1 cellular context compared by ENCODE assay signal in the genomic region with DNA sequence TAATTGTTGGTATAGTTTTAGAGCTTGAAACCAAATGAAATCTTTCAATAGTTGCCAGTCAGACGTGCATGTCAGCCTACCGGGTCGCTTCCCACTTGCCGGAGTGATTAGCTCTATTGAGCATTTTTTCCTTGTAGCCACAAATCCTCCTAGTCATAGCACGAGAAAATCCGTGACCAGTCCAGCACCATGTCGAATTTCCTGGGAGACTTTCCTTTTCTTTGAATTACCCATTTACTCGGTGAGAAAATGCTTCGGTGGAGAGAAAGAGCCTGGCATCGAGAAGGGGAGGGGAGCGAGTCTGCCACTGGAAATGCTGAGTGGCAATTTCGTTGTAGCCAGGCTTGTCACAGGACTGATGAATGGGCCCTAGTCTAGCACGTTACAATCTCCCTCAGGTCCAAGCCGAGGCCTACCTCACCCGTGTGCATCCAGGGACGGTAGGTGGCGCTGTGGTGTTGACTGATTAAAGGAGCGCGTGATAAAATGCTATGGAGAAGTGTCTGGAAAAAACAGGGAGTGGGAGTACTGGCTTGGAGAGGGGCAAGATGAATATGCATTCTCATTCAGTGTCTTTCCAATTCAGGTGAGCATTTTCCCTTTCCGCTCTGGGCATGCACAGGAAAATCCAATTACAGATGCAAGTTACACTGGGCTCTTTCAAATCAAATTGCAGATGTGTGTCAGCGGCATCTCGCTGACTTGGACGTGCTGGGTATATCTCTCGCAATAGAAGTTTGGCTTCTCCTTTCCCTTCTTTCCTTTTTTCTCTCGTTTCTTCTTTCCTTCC.
TF ChIP-seq lines count a peak whose summit lies in the region.

No MANE protein-coding gene starts in this region.

TF ChIP-seq in K562, 482 proteins besides CTCF, POLR2A, EP300 and RAD21 (continued from another document and continues in another):
- TF ChIP-seq TCFL5 (CRISPR knock-in tag; conservative IDR thresholded peaks at IDR 0.05) (no peak), NR1H2 (CRISPR knock-in tag; IDR thresholded peaks at IDR 0.05) (no peak), ARNT (IDR thresholded peaks at IDR 0.05) (peak; percentile 68 to 94; a peak in 3 of 4 replicates), CREB1 (IDR thresholded peaks at IDR 0.05) (0 out of 2 replicates have a peak, but pooled peaks have one; percentile 13), CREB1 (CRISPR knock-in tag; IDR thresholded peaks at IDR 0.05) (peak; percentile 65), ZFX (CRISPR knock-in tag; IDR thresholded peaks at IDR 0.05) (peak; percentile 85), HDAC2 (IDR thresholded peaks at IDR 0.05) (peak; percentile 70; the same call in 1 of the 2 replicates), CBX3 (IDR thresholded peaks at IDR 0.05; ENCODE audit: borderline replicate concordance in 1 of 2, low read length in 2 of 2) (peak in 1 of 2 experiments; percentile 58; a peak in 1 of 3 replicates), BCOR (IDR thresholded peaks at IDR 0.05) (peak; percentile 48; the same call in 1 of the 2 replicates), GATAD2A (IDR thresholded peaks at IDR 0.05) (peak; percentile 75; the same call in 1 of the 2 replicates), HCFC1 (IDR thresholded peaks at IDR 0.05; ENCODE audit: low read depth, low read length) (peak; percentile 6; the same call in 1 of the 2 replicates), DIDO1 (tag; IDR thresholded peaks at IDR 0.05; ENCODE audit: low read depth) (no peak), ARHGAP35 (IDR thresholded peaks at IDR 0.05; ENCODE audit: partially characterized antibody) (no peak), ZNF436 (CRISPR knock-in tag; IDR thresholded peaks at IDR 0.05) (no peak), CXXC5 (CRISPR knock-in tag; IDR thresholded peaks at IDR 0.05) (peak; percentile 54), XRCC5 (IDR thresholded peaks at IDR 0.05; ENCODE audit: low read depth, low read length) (peak; percentile 61; the same call in 1 of the 2 replicates), NR2C1 (IDR thresholded peaks at IDR 0.05) (no peak), NR2C1 (tag; IDR thresholded peaks at IDR 0.05) (0 out of 2 replicates have a peak, but pooled peaks have one; percentile 13), MTA1 (IDR thresholded peaks at IDR 0.05; ENCODE audit: borderline replicate concordance) (peak; percentile 67; the same call in 1 of the 2 replicates), ZNF431 (CRISPR knock-in tag; IDR thresholded peaks at IDR 0.05) (no peak), DPF2 (IDR thresholded peaks at IDR 0.05) (peak; percentile 55), FIP1L1 (IDR thresholded peaks at IDR 0.05; ENCODE audit: low read depth, low read length, poor library complexity, severe bottlenecking) (no peak), HOXB6 (CRISPR knock-in tag; IDR thresholded peaks at IDR 0.05; ENCODE audit: borderline replicate concordance) (no peak), KLF16 (IDR thresholded peaks at IDR 0.05) (0 out of 2 replicates have a peak, but pooled peaks have one; percentile 21), KDM5B (IDR thresholded peaks at IDR 0.05; ENCODE audit: insufficient replicate concordance, low read depth, low read length) (no peak), ZNF282 (CRISPR knock-in tag; IDR thresholded peaks at IDR 0.05) (no peak)
- TF ChIP-seq, protein P1, sequence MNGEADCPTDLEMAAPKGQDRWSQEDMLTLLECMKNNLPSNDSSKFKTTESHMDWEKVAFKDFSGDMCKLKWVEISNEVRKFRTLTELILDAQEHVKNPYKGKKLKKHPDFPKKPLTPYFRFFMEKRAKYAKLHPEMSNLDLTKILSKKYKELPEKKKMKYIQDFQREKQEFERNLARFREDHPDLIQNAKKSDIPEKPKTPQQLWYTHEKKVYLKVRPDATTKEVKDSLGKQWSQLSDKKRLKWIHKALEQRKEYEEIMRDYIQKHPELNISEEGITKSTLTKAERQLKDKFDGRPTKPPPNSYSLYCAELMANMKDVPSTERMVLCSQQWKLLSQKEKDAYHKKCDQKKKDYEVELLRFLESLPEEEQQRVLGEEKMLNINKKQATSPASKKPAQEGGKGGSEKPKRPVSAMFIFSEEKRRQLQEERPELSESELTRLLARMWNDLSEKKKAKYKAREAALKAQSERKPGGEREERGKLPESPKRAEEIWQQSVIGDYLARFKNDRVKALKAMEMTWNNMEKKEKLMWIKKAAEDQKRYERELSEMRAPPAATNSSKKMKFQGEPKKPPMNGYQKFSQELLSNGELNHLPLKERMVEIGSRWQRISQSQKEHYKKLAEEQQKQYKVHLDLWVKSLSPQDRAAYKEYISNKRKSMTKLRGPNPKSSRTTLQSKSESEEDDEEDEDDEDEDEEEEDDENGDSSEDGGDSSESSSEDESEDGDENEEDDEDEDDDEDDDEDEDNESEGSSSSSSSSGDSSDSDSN (IDR thresholded peaks at IDR 0.05; ENCODE audit: borderline replicate concordance in 1 of 2, low read depth in 2 of 2, low read length in 2 of 2): no peak
- TF ChIP-seq, protein P2, sequence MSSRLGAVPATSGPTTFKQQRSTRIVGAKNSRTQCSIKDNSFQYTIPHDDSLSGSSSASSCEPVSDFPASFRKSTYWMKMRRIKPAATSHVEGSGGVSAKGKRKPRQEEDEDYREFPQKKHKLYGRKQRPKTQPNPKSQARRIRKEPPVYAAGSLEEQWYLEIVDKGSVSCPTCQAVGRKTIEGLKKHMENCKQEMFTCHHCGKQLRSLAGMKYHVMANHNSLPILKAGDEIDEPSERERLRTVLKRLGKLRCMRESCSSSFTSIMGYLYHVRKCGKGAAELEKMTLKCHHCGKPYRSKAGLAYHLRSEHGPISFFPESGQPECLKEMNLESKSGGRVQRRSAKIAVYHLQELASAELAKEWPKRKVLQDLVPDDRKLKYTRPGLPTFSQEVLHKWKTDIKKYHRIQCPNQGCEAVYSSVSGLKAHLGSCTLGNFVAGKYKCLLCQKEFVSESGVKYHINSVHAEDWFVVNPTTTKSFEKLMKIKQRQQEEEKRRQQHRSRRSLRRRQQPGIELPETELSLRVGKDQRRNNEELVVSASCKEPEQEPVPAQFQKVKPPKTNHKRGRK (tag; IDR thresholded peaks at IDR 0.05): peak; percentile 85
- TF ChIP-seq, protein P3, sequence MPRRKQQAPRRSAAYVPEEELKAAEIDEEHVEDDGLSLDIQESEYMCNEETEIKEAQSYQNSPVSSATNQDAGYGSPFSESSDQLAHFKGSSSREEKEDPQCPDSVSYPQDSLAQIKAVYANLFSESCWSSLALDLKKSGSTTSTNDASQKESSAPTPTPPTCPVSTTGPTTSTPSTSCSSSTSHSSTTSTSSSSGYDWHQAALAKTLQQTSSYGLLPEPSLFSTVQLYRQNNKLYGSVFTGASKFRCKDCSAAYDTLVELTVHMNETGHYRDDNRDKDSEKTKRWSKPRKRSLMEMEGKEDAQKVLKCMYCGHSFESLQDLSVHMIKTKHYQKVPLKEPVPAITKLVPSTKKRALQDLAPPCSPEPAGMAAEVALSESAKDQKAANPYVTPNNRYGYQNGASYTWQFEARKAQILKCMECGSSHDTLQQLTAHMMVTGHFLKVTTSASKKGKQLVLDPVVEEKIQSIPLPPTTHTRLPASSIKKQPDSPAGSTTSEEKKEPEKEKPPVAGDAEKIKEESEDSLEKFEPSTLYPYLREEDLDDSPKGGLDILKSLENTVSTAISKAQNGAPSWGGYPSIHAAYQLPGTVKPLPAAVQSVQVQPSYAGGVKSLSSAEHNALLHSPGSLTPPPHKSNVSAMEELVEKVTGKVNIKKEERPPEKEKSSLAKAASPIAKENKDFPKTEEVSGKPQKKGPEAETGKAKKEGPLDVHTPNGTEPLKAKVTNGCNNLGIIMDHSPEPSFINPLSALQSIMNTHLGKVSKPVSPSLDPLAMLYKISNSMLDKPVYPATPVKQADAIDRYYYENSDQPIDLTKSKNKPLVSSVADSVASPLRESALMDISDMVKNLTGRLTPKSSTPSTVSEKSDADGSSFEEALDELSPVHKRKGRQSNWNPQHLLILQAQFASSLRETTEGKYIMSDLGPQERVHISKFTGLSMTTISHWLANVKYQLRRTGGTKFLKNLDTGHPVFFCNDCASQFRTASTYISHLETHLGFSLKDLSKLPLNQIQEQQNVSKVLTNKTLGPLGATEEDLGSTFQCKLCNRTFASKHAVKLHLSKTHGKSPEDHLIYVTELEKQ (CRISPR knock-in tag; IDR thresholded peaks at IDR 0.05): no peak
- TF ChIP-seq, protein P4, sequence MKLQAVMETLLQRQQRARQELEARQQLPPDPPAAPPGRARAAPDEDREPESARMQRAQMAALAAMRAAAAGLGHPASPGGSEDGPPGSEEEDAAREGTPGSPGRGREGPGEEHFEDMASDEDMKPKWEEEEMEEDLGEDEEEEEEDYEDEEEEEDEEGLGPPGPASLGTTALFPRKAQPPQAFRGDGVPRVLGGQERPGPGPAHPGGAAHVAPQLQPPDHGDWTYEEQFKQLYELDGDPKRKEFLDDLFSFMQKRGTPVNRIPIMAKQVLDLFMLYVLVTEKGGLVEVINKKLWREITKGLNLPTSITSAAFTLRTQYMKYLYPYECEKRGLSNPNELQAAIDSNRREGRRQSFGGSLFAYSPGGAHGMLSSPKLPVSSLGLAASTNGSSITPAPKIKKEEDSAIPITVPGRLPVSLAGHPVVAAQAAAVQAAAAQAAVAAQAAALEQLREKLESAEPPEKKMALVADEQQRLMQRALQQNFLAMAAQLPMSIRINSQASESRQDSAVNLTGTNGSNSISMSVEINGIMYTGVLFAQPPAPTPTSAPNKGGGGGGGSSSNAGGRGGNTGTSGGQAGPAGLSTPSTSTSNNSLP (IDR thresholded peaks at IDR 0.05; ENCODE audit: borderline replicate concordance, low read depth, low read length): peak; percentile 84
- TF ChIP-seq, protein P5, sequence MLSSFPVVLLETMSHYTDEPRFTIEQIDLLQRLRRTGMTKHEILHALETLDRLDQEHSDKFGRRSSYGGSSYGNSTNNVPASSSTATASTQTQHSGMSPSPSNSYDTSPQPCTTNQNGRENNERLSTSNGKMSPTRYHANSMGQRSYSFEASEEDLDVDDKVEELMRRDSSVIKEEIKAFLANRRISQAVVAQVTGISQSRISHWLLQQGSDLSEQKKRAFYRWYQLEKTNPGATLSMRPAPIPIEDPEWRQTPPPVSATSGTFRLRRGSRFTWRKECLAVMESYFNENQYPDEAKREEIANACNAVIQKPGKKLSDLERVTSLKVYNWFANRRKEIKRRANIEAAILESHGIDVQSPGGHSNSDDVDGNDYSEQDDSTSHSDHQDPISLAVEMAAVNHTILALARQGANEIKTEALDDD (IDR thresholded peaks at IDR 0.05): peak; percentile 69
- TF ChIP-seq, protein P6, sequence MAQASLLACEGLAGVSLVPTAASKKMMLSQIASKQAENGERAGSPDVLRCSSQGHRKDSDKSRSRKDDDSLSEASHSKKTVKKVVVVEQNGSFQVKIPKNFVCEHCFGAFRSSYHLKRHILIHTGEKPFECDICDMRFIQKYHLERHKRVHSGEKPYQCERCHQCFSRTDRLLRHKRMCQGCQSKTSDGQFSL (CRISPR knock-in tag; IDR thresholded peaks at IDR 0.05): no peak
- TF ChIP-seq, protein P6 (tag; IDR thresholded peaks at IDR 0.05): no peak
- TF ChIP-seq, protein P7, sequence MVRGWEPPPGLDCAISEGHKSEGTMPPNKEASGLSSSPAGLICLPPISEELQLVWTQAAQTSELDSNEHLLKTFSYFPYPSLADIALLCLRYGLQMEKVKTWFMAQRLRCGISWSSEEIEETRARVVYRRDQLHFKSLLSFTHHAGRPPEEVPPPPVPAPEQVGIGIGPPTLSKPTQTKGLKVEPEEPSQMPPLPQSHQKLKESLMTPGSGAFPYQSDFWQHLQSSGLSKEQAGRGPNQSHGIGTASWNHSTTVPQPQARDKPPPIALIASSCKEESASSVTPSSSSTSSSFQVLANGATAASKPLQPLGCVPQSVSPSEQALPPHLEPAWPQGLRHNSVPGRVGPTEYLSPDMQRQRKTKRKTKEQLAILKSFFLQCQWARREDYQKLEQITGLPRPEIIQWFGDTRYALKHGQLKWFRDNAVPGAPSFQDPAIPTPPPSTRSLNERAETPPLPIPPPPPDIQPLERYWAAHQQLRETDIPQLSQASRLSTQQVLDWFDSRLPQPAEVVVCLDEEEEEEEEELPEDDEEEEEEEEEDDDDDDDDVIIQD (CRISPR knock-in tag; IDR thresholded peaks at IDR 0.05): no peak
- TF ChIP-seq, protein P8, sequence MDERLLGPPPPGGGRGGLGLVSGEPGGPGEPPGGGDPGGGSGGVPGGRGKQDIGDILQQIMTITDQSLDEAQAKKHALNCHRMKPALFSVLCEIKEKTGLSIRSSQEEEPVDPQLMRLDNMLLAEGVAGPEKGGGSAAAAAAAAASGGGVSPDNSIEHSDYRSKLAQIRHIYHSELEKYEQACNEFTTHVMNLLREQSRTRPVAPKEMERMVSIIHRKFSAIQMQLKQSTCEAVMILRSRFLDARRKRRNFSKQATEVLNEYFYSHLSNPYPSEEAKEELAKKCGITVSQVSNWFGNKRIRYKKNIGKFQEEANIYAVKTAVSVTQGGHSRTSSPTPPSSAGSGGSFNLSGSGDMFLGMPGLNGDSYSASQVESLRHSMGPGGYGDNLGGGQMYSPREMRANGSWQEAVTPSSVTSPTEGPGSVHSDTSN (CRISPR knock-in tag; IDR thresholded peaks at IDR 0.05; ENCODE audit: low read depth): no peak
- TF ChIP-seq, protein P8 (tag; conservative IDR thresholded peaks at IDR 0.05; ENCODE audit: low read depth): peak; percentile 95
- TF ChIP-seq, protein P9, sequence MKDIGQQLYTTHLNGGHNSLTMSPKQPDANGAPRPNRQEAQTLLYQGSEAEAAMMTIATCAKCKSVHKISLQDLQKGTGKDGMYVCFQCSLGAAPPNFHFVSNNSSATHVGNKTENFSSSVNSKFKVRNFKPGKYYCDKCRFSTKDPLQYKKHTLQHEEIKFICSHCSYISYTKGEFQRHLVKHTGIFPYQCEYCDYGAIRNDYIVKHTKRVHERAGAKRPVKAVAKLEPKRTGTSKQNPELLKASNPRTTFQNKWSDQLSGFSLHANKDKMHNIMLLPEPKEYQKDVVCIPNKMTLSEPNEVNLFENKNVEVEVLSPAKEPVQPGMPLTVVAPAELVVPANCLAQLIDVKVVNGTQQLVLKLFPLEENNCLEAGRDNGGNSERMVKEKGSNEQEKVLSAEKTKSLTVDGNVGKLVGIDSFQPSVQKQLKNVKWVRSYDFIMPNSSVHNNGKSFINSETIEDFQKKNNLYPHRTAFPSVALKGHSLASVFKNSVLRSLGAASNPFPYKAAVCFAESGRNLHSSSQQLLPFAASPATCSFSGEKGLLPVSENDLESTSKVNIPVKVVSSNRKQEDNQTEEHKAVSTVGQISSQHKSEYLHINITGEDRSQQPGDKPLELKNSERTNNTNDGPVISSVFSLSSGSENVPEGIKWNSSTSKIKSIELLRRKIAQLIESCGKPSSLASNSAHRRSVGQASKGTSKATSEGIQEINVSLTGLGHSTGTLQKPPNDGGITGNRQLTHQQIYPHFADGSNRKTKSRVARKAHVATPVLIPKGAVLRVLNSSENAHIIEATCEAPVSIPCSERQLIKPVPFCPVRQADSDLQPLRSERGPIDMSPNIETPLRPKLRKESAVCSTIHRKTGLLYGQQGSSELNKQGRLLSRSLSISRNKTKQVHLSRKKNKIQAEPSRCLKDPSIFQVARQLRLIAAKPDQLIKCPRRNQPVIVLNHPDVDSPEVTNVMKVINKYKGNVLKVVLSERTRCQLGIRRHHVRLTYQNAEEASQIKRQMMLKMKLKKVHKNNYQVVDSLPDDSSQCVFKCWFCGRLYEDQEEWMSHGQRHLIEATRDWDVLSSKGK (CRISPR knock-in tag; IDR thresholded peaks at IDR 0.05): no peak
